Comparison of ENCODE assay signal across 9 cellular contexts in the genomic region with DNA sequence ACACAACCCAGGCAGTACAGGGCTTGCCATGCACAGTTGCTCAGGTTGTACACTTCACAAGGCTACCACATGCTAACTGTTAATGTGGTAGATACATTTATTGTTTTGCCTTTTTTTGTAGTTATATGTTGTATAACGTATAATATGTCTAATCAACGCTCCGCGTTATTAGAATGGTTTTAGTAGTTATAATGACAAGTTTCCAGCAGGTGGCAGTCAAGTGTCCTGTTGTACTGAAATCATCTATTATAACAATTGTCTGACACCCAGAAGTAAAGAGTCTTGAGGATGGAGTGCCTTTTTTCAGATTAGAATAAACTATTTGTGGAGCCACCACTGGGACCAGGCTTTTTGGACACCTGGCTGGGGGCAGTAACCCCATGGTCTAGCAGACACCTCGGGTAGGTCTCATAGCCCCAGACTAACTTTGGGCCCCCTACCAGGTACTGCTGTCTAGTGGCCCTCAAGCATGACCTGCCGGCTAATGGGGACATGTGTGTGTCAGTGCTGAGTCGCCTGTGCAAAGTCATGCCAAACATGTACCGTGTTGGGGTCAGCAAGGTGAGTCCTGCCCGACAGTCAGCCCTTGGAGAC. TPM values are rescaled to one million over a fixed set of nuclear protein-coding genes. Genes with fewer than 3 reads are reported as not detected.
A peak's percentile ranks its signal among the peaks of the same experiment; 100 is the strongest.
DNase-seq lines count a peak whose midpoint lies in the region; ATAC-seq, FAIRE-seq and TF ChIP-seq lines count a peak whose summit lies in the region.
"Had no signal": no experiment of that assay in that cellular context is flagged by ENCODE, and none has a peak within 500 bp of the region (broad histone marks: within the 10 kb centered on the region; RNA-seq: fewer than 3 reads in every experiment).

No MANE protein-coding gene starts in this region.

- no peak overlapping the region for H2AFZ ChIP-seq in mammary epithelial cell (ENCODE audit: low read depth, low read length)

- no peaks in the 10 kb centered on the region for H4K20me1 ChIP-seq in mammary epithelial cell (ENCODE audit: insufficient read depth, low read length)

- peak; percentile 83 for FAIRE-seq in HTR-8/SVneo (lab: Jason Lieb, UNC)

- TF ChIP-seq CTCF in RWPE1 (conservative IDR thresholded peaks at IDR 0.05; ENCODE audit: low read depth) (peak; percentile 73), mammary epithelial cell (conservative IDR thresholded peaks at IDR 0.05 in 1 of 2, IDR thresholded peaks at IDR 0.05 in 1 of 2; ENCODE audit: extremely low read depth in 1 of 2, insufficient read depth in 1 of 2, low read depth in 1 of 2, low read length in 2 of 2) (peak; percentile 47 to 51), thoracic aorta (IDR thresholded peaks at IDR 0.05) (peak; percentile 53)

- H3K36me3 ChIP-seq in mammary epithelial cell (ENCODE audit: insufficient read depth, low read length), result no peaks in the 10 kb centered on the region
- H3K36me3 ChIP-seq in thoracic aorta, result no peaks in the 10 kb centered on the region
- H3K36me3 ChIP-seq: BLaER1 treated with 17β-estradiol and CSF1 and Interleukin-3, amounts not matched to agents 10 nM and 100 nM had no signal

- CTCF ChIA-PET in RWPE1 (lab: Yijun Ruan, JAX), result interaction anchor here (0.6 to 1.3 kb wide), 2 partner anchors 44 to 48 kb away, joined by 5 read pairs; no protein-coding TSS in a partner anchor
- CTCF ChIA-PET in mammary epithelial cell (lab: Charles Lee; ENCODE audit: low non-redundant PET), result no interaction called here

- no TSS peak for BruUV-seq in mammary epithelial cell (replicated peaks; lab: Mats Ljungman, UMichigan)

- H3K79me2 ChIP-seq in mammary epithelial cell (ENCODE audit: insufficient read depth, low read length), result no peaks in the 10 kb centered on the region

- ATAC-seq in left colon, result peak; percentile 67
- no peak for ATAC-seq in thoracic aorta (ENCODE audit: insufficient number of reproducible peaks, low FRiP score, low read depth)
- no peak for ATAC-seq in HG02840 (IDR thresholded peaks at IDR 0.05; ENCODE audit: low FRiP score, unreplicated experiment)

- H3K27me3 ChIP-seq in mammary epithelial cell (ENCODE audit: insufficient read depth, low read length) (no peaks in the 10 kb centered on the region), thoracic aorta (replicated peaks; ENCODE audit: insufficient read depth) (no peaks in the 10 kb centered on the region)
- H3K27me3 ChIP-seq: BLaER1 treated with 17β-estradiol and CSF1 and Interleukin-3, amounts not matched to agents 10 nM and 100 nM had no signal

- no peaks in the 10 kb centered on the region for H3K9me3 ChIP-seq in mammary epithelial cell (replicated peaks; ENCODE audit: insufficient read depth, low read length)
- no peaks in the 10 kb centered on the region for H3K9me3 ChIP-seq in thoracic aorta
- H3K9me3 ChIP-seq: BLaER1 treated with 17β-estradiol and CSF1 and Interleukin-3, amounts not matched to agents 10 nM and 100 nM had no signal

- no peak overlapping the region for H3K9ac ChIP-seq in mammary epithelial cell (ENCODE audit: insufficient read depth, low read length)
- H3K9ac ChIP-seq: BLaER1 treated with 17β-estradiol and CSF1 and Interleukin-3, amounts not matched to agents 10 nM and 100 nM had no signal

- DNase-seq in NCI-H2029 treated with DMSO at 0.1 percent for 48 hours (lab: John Stamatoyannopoulos, UW) (peak; percentile 19), NCI-H2029 (lab: John Stamatoyannopoulos, UW) (no peak), HTR-8/SVneo (ENCODE audit: insufficient read length, low spot score) (peak; percentile 90), RWPE1 (ENCODE audit: low spot score) (peak; percentile 49), mammary epithelial cell (peak; percentile 43), left colon (no peak), thoracic aorta (ENCODE audit: low spot score) (no peak)

- H3K4me2 ChIP-seq in mammary epithelial cell (ENCODE audit: insufficient read depth, low read depth, low read length), result no peak overlapping the region
- H3K4me2 ChIP-seq: BLaER1 treated with 17β-estradiol and CSF1 and Interleukin-3, amounts not matched to agents 10 nM and 100 nM had no signal

- in situ Hi-C loops in mammary epithelial cell (cut with MboI; ENCODE audit: low sequenced_read_pairs in 2 of 2), result no loop called here

- POLR2A ChIA-PET in RWPE1 (lab: Yijun Ruan, JAX; ENCODE audit: low non-redundant PET), result no interaction called here

- dilution Hi-C loops in mammary epithelial cell (cut with HindIII; ENCODE audit: low sequenced_read_pairs), result no loop called here

- H3K4me3 ChIP-seq in mammary epithelial cell (replicated peaks in 1 of 3; ENCODE audit: insufficient read depth in 1 of 3, low read depth in 2 of 3, low read length in 3 of 3), result no peak overlapping the region
- H3K4me3 ChIP-seq in thoracic aorta, result no peak overlapping the region
- H3K4me3 ChIP-seq: BLaER1 treated with 17β-estradiol and CSF1 and Interleukin-3, amounts not matched to agents 10 nM and 100 nM had no signal

- 17% methylated on average over 6 of the region's 9 CpGs for WGBS in mammary epithelial cell (ENCODE audit: low coverage, missing lambda C conversion rate)

- H3K27ac ChIP-seq in RWPE1 (no peak overlapping the region), mammary epithelial cell (ENCODE audit: insufficient read depth, low read depth, low read length) (no peak overlapping the region), thoracic aorta (no peak overlapping the region)
- H3K27ac ChIP-seq: BLaER1 treated with 17β-estradiol and CSF1 and Interleukin-3, amounts not matched to agents 10 nM and 100 nM had no signal

- intact Hi-C loops in mammary epithelial cell (cut with micrococcal nuclease) (loop anchor here (2.0 kb wide), 2 partner anchors 41 to 75 kb away; partner anchors contain the start of gene ALKBH5), left colon (cut with DNase I, micrococcal nuclease) (loop anchor here in 1 of 2 donors (5.0 kb wide), 2 partner anchors 46 to 76 kb away; no protein-coding TSS in a partner anchor)

- H3K4me1 ChIP-seq in mammary epithelial cell (ENCODE audit: insufficient read depth, low read length) (no peaks in the 10 kb centered on the region), thoracic aorta (ENCODE audit: control insufficient read depth in 1 of 2, low read depth in 2 of 2) (peaks cover 0 to 5% of the 10 kb centered on the region in 2 donors)

RNA-seq across cellular contexts. Expression of gene MYO15A, which starts 32.8 kb away (rescaled TPM):
- total RNA-seq in mammary epithelial cell (under 1 TPM; 0.67 to 0.87 TPM), left colon (1 to 10 TPM in 1 of 2 donors, under 1 TPM in 1; 0.75 to 2.4 TPM), thoracic aorta (1 to 10 TPM; 2.3 to 6.1 TPM)
- polyA plus RNA-seq in mammary epithelial cell, result 0.69 TPM
- polyA minus RNA-seq in mammary epithelial cell, result not detected

RNA-seq across cellular contexts. Expression of gene ALKBH5, which starts 42.3 kb away (rescaled TPM):
- total RNA-seq in mammary epithelial cell (100 to 1,000 TPM in 1 of 2 donors, 10 to 100 TPM in 1; 87.7 to 118 TPM), left colon (10 to 100 TPM; 83.7 to 89.8 TPM), thoracic aorta (100 to 1,000 TPM in 1 of 2 donors, 10 to 100 TPM in 1; 89.6 to 105 TPM)
- 79.1 TPM for polyA plus RNA-seq in mammary epithelial cell
- polyA minus RNA-seq in mammary epithelial cell, result 150 TPM

RNA-seq across cellular contexts. Expression of gene DRG2, which starts 53.6 kb away (rescaled TPM):
- total RNA-seq in mammary epithelial cell (10 to 100 TPM; 36.3 to 37.5 TPM), left colon (10 to 100 TPM; 25.4 to 29.3 TPM), thoracic aorta (10 to 100 TPM; 42.3 to 55.6 TPM)
- 38.4 TPM for polyA plus RNA-seq in mammary epithelial cell
- 34.6 TPM for polyA minus RNA-seq in mammary epithelial cell

Comparison
In these comparisons a context has a peak if more than half of its experiments do, and no peak if none do; other contexts are left out.
1. DNase-seq: peak in NCI-H2029 treated with DMSO at 0.1 percent for 48 hours (single experiment), HTR-8/SVneo (single experiment), RWPE1 (single experiment) and mammary epithelial cell (single experiment); none in NCI-H2029 (single experiment), left colon (0 of 2) and thoracic aorta (single experiment).
2. Peak in every context shown above with its lines, with median percentiles within 50 percentile points of each other: CTCF ChIP-seq.